ENCODE assay signal across 8 cellular contexts in genomic region chr19:1020868-1021425, GRCh38. TPM values are rescaled to one million over a fixed set of nuclear protein-coding genes. Genes with fewer than 3 reads are reported as not detected.
A peak's percentile ranks its signal among the peaks of the same experiment; 100 is the strongest.
DNase-seq lines count a peak whose midpoint lies in the region; ATAC-seq and TF ChIP-seq lines count a peak whose summit lies in the region.

TSS of gene TMEM259 (minus strand) at chr19:1021123. CDS start at chr19:1020996, 127 bp downstream.

- peak within 1 kb of the TSS; percentile 70 for H2BK120ac ChIP-seq in trophoblast cell (ENCODE audit: insufficient read depth, low read length, poor library complexity)

- H3K4me3 ChIP-seq in adipocyte (ENCODE audit: low read length) (peak within 1 kb of the TSS; percentile 93), trophoblast cell (ENCODE audit: low read depth, low read length) (peak within 1 kb of the TSS; percentile 85), tibial nerve (peak within 1 kb of the TSS; percentile 69 to 98 (median 90))

- H2AK5ac ChIP-seq in trophoblast cell (ENCODE audit: low read length): peak within 1 kb of the TSS; percentile 13

- peak within 1 kb of the TSS; percentile 74 for H3K4me2 ChIP-seq in trophoblast cell (ENCODE audit: low read length)

- peaks cover 0 to 2% of the 10 kb centered on the region in 2 donors for H3K27me3 Mint-ChIP-seq in T-cell

- in situ Hi-C loops in GM13976 (cut with MboI; ENCODE audit: low sequenced_read_pairs, unreplicated experiment): no loop called here

- CTCF ChIA-PET in T-cell (lab: Charles Lee): interaction anchor here in 1 of 2 donors (0.6 kb wide), 1 partner anchor 122 kb away, joined by 3 read pairs; no protein-coding TSS in a partner anchor

- H3K27me3 ChIP-seq in adipocyte (replicated peaks; ENCODE audit: control insufficient read depth, insufficient read depth, low read length): no peaks in the 10 kb centered on the region
- H3K27me3 ChIP-seq in trophoblast cell (ENCODE audit: insufficient read depth, low read length): no peaks in the 10 kb centered on the region
- H3K27me3 ChIP-seq in tibial nerve: peaks cover 0 to 5% of the 10 kb centered on the region in 2 donors

- peak within 1 kb of the TSS; percentile 79 for H3K18ac ChIP-seq in trophoblast cell (ENCODE audit: low read length)

- peaks cover 43% of the 10 kb centered on the region for H3K79me2 ChIP-seq in trophoblast cell (ENCODE audit: control insufficient read depth, insufficient read depth, low read length, poor library complexity)

- no peak within 1 kb of the TSS for H2BK12ac ChIP-seq in trophoblast cell (ENCODE audit: low read length)

- H3K9me3 Mint-ChIP-seq in T-cell: no peaks in the 10 kb centered on the region

- peaks cover 34 to 51% (median 43%) of the 10 kb centered on the region in 3 donors for H3K4me1 Mint-ChIP-seq in T-cell

- TF ChIP-seq EP300 in tibial nerve (IDR thresholded peaks at IDR 0.05): no peak

- H2BK5ac ChIP-seq in trophoblast cell (ENCODE audit: low read depth, low read length, poor library complexity): peak within 1 kb of the TSS; percentile 75

- H3K23ac ChIP-seq in trophoblast cell (ENCODE audit: low read length): no peak within 1 kb of the TSS

- no CpG with 5 or more reads among the region's 68 CpGs for WGBS in trophoblast cell (ENCODE audit: extremely low coverage, insufficient coverage, insufficient read length)
- 0 to 1% methylated on average over 39 to 52 of the region's 68 CpGs for WGBS in tibial nerve, 2 donors

- H3K14ac ChIP-seq in trophoblast cell (ENCODE audit: low read length): peak within 1 kb of the TSS; percentile 45

- POLR2A ChIA-PET in T-cell (lab: Charles Lee): interaction anchor here (0.5 to 1.0 kb wide), 4 partner anchors 8 to 248 kb away, joined by 3 to 24 read pairs (median 4); partner anchors contain the start of genes CIRBP (in 1 of the 2) and PTBP1 (in 1 of the 2)

- H3K27ac ChIP-seq in trophoblast cell (ENCODE audit: low read depth, low read length) (no peak within 1 kb of the TSS), tibial nerve (peak within 1 kb of the TSS; percentile 90 to 96 (median 94))

- H3K9ac ChIP-seq in adipocyte (ENCODE audit: low read length) (peak within 1 kb of the TSS; percentile 96), trophoblast cell (ENCODE audit: low read length) (peak within 1 kb of the TSS; percentile 94)

- H3K36me3 Mint-ChIP-seq in T-cell: no peaks in the 10 kb centered on the region

- peak within 1 kb of the TSS; percentile 97 to 99 for H3K27ac Mint-ChIP-seq in T-cell

- peak within 1 kb of the TSS; percentile 23 for H4K12ac ChIP-seq in trophoblast cell (ENCODE audit: low read depth, low read length)

- intact Hi-C loops in Right ventricle myocardium superior (cut with DNase I): loop anchor here (5.0 to 10.0 kb wide), 2 partner anchors 81 to 214 kb away; partner anchors contain the start of genes CBARP and GPX4

- peaks cover 37% of the 10 kb centered on the region for H3K4me1 ChIP-seq in adipocyte (ENCODE audit: control insufficient read depth, insufficient read depth, low read length)
- peaks cover 24 to 39% of the 10 kb centered on the region in 2 experiments for H3K4me1 ChIP-seq in trophoblast cell (ENCODE audit: control insufficient read depth in 1 of 2, insufficient read depth in 2 of 2, low read length in 2 of 2)
- H3K4me1 ChIP-seq in tibial nerve: peaks cover 0 to 71% (median 50%) of the 10 kb centered on the region in 4 donors

- H3K79me1 ChIP-seq in trophoblast cell (ENCODE audit: low read length): peaks cover 10% of the 10 kb centered on the region

- H2AFZ ChIP-seq in trophoblast cell (ENCODE audit: insufficient read depth, low read length, poor library complexity): no peak within 1 kb of the TSS

- ATAC-seq in HG02852 (IDR thresholded peaks at IDR 0.05; ENCODE audit: unreplicated experiment): peak; percentile 76
- ATAC-seq in T-cell (replicated peaks in 1 of 4): peak; percentile 81 to 94 (median 92)
- peak; percentile 92 for ATAC-seq in Right ventricle myocardium superior (ENCODE audit: poor library complexity)

- H4K8ac ChIP-seq in trophoblast cell (ENCODE audit: low read depth, low read length): peak within 1 kb of the TSS; percentile 91

- H3K36me3 ChIP-seq in adipocyte (ENCODE audit: control insufficient read depth, insufficient read depth, low read length, severe bottlenecking): no peaks in the 10 kb centered on the region
- H3K36me3 ChIP-seq in trophoblast cell (ENCODE audit: control insufficient read depth in 1 of 2, insufficient read depth in 2 of 2, low read length in 2 of 2): peaks cover 0 to 17% of the 10 kb centered on the region in 2 experiments
- H3K36me3 ChIP-seq in tibial nerve: no peaks in the 10 kb centered on the region

- TF ChIP-seq POLR2A in tibial nerve (IDR thresholded peaks at IDR 0.05): peak in 1 of 2 donors; percentile 78

- H3K4ac ChIP-seq in trophoblast cell (ENCODE audit: low read depth, low read length): peak within 1 kb of the TSS; percentile 94

- peak within 1 kb of the TSS; percentile 89 to 90 (median 89) for H3K4me3 Mint-ChIP-seq in T-cell

- DNase-seq in GM13976 (ENCODE audit: low spot score) (peak; percentile 98), NCI-H146 (lab: John Stamatoyannopoulos, UW) (peak; percentile 94), T-cell (peak; percentile 94 to 98 (median 97)), adipocyte (ENCODE audit: low read depth) (peak; percentile 99), Right ventricle myocardium superior (peak; percentile 99), trophoblast cell (peak; percentile 94 to 98), tibial nerve (ENCODE audit: low spot score in 2 of 2) (peak; percentile 96 to 98)

- peak within 1 kb of the TSS; percentile 91 for H4K91ac ChIP-seq in trophoblast cell (ENCODE audit: low read depth, low read length)

- H3K9me3 ChIP-seq in adipocyte (ENCODE audit: control insufficient read depth, low read length) (no peaks in the 10 kb centered on the region), trophoblast cell (ENCODE audit: insufficient read depth, low read depth, low read length) (no peaks in the 10 kb centered on the region), tibial nerve (no peaks in the 10 kb centered on the region)

- TF ChIP-seq CTCF in GM13976 (IDR thresholded peaks at IDR 0.05; ENCODE audit: borderline replicate concordance, control extremely low read depth, extremely low read depth, insufficient read depth, missing control alignments) (no peak), tibial nerve (IDR thresholded peaks at IDR 0.05) (peak in 1 of 5 experiments; percentile 28)

RNA-seq across cellular contexts. Expression of gene TMEM259, which starts in this region (rescaled TPM):
- total RNA-seq in T-cell (100 to 1,000 TPM; 319 to 423 (median 372) TPM), Right ventricle myocardium superior (109 TPM), tibial nerve (100 to 1,000 TPM; 229 to 459 (median 325) TPM)
- 99.6 and 108 TPM in 2 replicates for polyA plus RNA-seq in trophoblast cell (2013)
